Comparison of ENCODE assay signal across 1 cellular context in the genomic region with DNA sequence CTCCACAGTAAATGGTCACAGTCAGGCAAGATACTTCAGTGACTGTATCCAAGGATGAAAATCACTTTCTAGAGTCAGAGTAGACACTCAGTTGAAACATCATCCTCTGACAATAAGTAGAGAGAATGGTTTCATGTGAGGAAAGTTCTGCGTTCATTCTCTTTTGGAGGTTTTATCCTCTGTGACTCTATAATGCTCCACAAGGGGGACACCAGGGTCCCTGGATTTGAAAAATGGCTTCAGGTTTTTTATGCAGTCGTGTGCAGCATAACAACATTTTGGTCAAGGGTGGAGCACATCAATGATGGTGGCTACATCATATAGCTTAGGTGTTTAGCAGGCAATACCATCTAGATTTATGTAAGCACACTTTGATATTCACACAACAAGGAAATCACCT.
A peak's percentile ranks its signal among the peaks of the same experiment; 100 is the strongest.
TF ChIP-seq lines count a peak whose summit lies in the region.

No MANE protein-coding gene starts in this region.

TF ChIP-seq in HepG2, 621 proteins besides CTCF, POLR2A, EP300 and RAD21:
- peak; percentile 18 for TF ChIP-seq STAG1 (CRISPR knock-in tag; IDR thresholded peaks at IDR 0.05)
- TF ChIP-seq NCOR1 (IDR thresholded peaks at IDR 0.05; ENCODE audit: borderline replicate concordance, low read length): no peak
